In genomic region chr7:112550468-112551060, GRCh38 we compare ENCODE assay signal across 8 cellular contexts.
DNase-seq lines count a peak whose midpoint lies in the region; ATAC-seq and TF ChIP-seq lines count a peak whose summit lies in the region.

No MANE protein-coding gene starts in this region.

- H3K4me3 ChIP-seq in GM23338 = no peak overlapping the region
- H3K4me3 ChIP-seq in Karpas-422 (ENCODE audit: low read length) = no peak overlapping the region
- no peak overlapping the region for H3K4me3 ChIP-seq in osteoblast (ENCODE audit: insufficient read depth, low read length)

- H3K4me1 ChIP-seq in GM23338 (ENCODE audit: insufficient read depth) (no peaks in the 10 kb centered on the region), Karpas-422 (ENCODE audit: low read length) (no peaks in the 10 kb centered on the region), osteoblast (ENCODE audit: insufficient read depth, low read length) (no peaks in the 10 kb centered on the region)

- H4K20me1 ChIP-seq in GM23338 (replicated peaks; ENCODE audit: insufficient read depth) (no peaks in the 10 kb centered on the region), Karpas-422 (ENCODE audit: insufficient read depth, low read depth, low read length) (no peaks in the 10 kb centered on the region), osteoblast (ENCODE audit: insufficient read depth, low read length) (no peaks in the 10 kb centered on the region)

- no peaks in the 10 kb centered on the region for H3K4me1 Mint-ChIP-seq in GM23338

- H3K4me3 Mint-ChIP-seq in GM23338 = no peak overlapping the region

- H3K9me3 Mint-ChIP-seq in GM23338 = peaks cover 13% of the 10 kb centered on the region; the same call in 2 of the 3 replicates

- no peaks in the 10 kb centered on the region for H3K27me3 Mint-ChIP-seq in GM23338 (ENCODE audit: insufficient read depth, low read depth, poor library complexity)

- H3K27ac ChIP-seq in GM23338 (ENCODE audit: low read depth) (no peak overlapping the region), Karpas-422 (ENCODE audit: low read length) (no peak overlapping the region), osteoblast (ENCODE audit: low read depth, low read length) (no peak overlapping the region)

- no peak overlapping the region for H3K27ac Mint-ChIP-seq in GM23338

- no peaks in the 10 kb centered on the region for H3F3A ChIP-seq in GM23338 (replicated peaks; ENCODE audit: low read depth)

- H3K4me2 ChIP-seq in GM23338 (no peak overlapping the region), Karpas-422 (ENCODE audit: low read depth, low read length, poor library complexity, severe bottlenecking) (no peak overlapping the region), osteoblast (ENCODE audit: insufficient read depth, low read length) (no peak overlapping the region)

- no peak overlapping the region for H3K9ac ChIP-seq in Karpas-422 (ENCODE audit: low read length)

- H3K36me3 ChIP-seq in GM23338 (ENCODE audit: insufficient read depth) (no peaks in the 10 kb centered on the region), Karpas-422 (ENCODE audit: insufficient read depth, low read length) (no peaks in the 10 kb centered on the region), osteoblast (ENCODE audit: insufficient read depth, low read length) (no peaks in the 10 kb centered on the region)

- no peaks in the 10 kb centered on the region for H3K79me2 ChIP-seq in GM23338 (replicated peaks; ENCODE audit: insufficient read depth)
- no peaks in the 10 kb centered on the region for H3K79me2 ChIP-seq in Karpas-422 (ENCODE audit: low read length)
- H3K79me2 ChIP-seq in osteoblast (ENCODE audit: insufficient read depth, low read length) = no peaks in the 10 kb centered on the region

- H3K9me3 ChIP-seq in Karpas-422 (ENCODE audit: low read length) = no peaks in the 10 kb centered on the region
- no peaks in the 10 kb centered on the region for H3K9me3 ChIP-seq in osteoblast (ENCODE audit: low read depth, low read length)

- peak; percentile 52 for DNase-seq in AG08395 (ENCODE audit: low spot score)
- DNase-seq in GM03348 (ENCODE audit: low spot score) = peak; percentile 75
- peak; percentile 82 for DNase-seq in GM23338 (ENCODE audit: low spot score)
- DNase-seq in Karpas-422 = peak; percentile 85
- DNase-seq in fibroblast of gingiva (ENCODE audit: low read depth) = peak; percentile 58
- peak; percentile 79 for DNase-seq in osteoblast (ENCODE audit: insufficient read length, low spot score, missing footprints)

- H3K9me2 ChIP-seq in GM23338 (ENCODE audit: insufficient read depth) = no peaks in the 10 kb centered on the region
- H3K9me2 ChIP-seq in Karpas-422 (replicated peaks; ENCODE audit: insufficient read depth, low read length) = no peaks in the 10 kb centered on the region

- ATAC-seq in GM23338 (peak; percentile 41; the same call in 2 of the 3 replicates), SK-N-SH treated with all-trans-retinoic acid at 6 μM for 48 hours (peak; percentile 92), HG02970 (IDR thresholded peaks at IDR 0.05; ENCODE audit: low FRiP score, unreplicated experiment) (no peak)

- peaks cover 3% of the 10 kb centered on the region; the same call in 2 of the 3 replicates for H3K36me3 Mint-ChIP-seq in GM23338 (ENCODE audit: low read depth)

- peak; percentile 87 to 98 for TF ChIP-seq CTCF in GM23338 (conservative IDR thresholded peaks at IDR 0.05; ENCODE audit: low read depth in 2 of 2)
- peak; percentile 96 for TF ChIP-seq CTCF in osteoblast (IDR thresholded peaks at IDR 0.05; ENCODE audit: extremely low read depth, low read depth, low read length)

- no peak overlapping the region for H2AFZ ChIP-seq in GM23338
- H2AFZ ChIP-seq in Karpas-422 (ENCODE audit: low read length) = no peak overlapping the region
- H2AFZ ChIP-seq in osteoblast (ENCODE audit: low read length) = no peak overlapping the region

- H3K27me3 ChIP-seq in GM23338 (ENCODE audit: insufficient read depth) (no peaks in the 10 kb centered on the region), Karpas-422 (ENCODE audit: low read length) (no peaks in the 10 kb centered on the region), osteoblast (ENCODE audit: insufficient read depth, low read length) (no peaks in the 10 kb centered on the region)

TF ChIP-seq in GM23338, 12 proteins besides CTCF, POLR2A, EP300 and RAD21:
- TF ChIP-seq NANOG (IDR thresholded peaks at IDR 0.05; ENCODE audit: borderline replicate concordance) (no peak), JUNB (IDR thresholded peaks at IDR 0.05; ENCODE audit: unreplicated experiment) (no peak), STAT1 (IDR thresholded peaks at IDR 0.05; ENCODE audit: unreplicated experiment) (no peak), ZNF114 (CRISPR knock-in tag; IDR thresholded peaks at IDR 0.05) (no peak)

TF ChIP-seq in SK-N-SH treated with all-trans-retinoic acid at 6 μM for 48 hours, 23 proteins besides CTCF, POLR2A, EP300 and RAD21 (continues in another document):
- TF ChIP-seq ZNF70 (CRISPR knock-in tag; IDR thresholded peaks at IDR 0.05) (no peak), PPARA (CRISPR knock-in tag; IDR thresholded peaks at IDR 0.05; ENCODE audit: borderline replicate concordance) (no peak), TSHZ2 (CRISPR knock-in tag; IDR thresholded peaks at IDR 0.05) (no peak), SNAI2 (CRISPR knock-in tag; IDR thresholded peaks at IDR 0.05) (no peak), ZFP3 (CRISPR knock-in tag; IDR thresholded peaks at IDR 0.05) (no peak), ZFP30 (CRISPR knock-in tag; IDR thresholded peaks at IDR 0.05) (no peak), ZNF565 (CRISPR knock-in tag; conservative IDR thresholded peaks at IDR 0.05; ENCODE audit: low read depth) (no peak), OSR1 (CRISPR knock-in tag; IDR thresholded peaks at IDR 0.05) (no peak), CREB5 (CRISPR knock-in tag; IDR thresholded peaks at IDR 0.05; ENCODE audit: low read depth) (no peak), RARB (CRISPR knock-in tag; IDR thresholded peaks at IDR 0.05) (no peak), GLIS3 (CRISPR knock-in tag; IDR thresholded peaks at IDR 0.05) (no peak), ESRRG (CRISPR knock-in tag; IDR thresholded peaks at IDR 0.05) (no peak), ISL1 (CRISPR knock-in tag; IDR thresholded peaks at IDR 0.05) (no peak)
- TF ChIP-seq, protein P1, sequence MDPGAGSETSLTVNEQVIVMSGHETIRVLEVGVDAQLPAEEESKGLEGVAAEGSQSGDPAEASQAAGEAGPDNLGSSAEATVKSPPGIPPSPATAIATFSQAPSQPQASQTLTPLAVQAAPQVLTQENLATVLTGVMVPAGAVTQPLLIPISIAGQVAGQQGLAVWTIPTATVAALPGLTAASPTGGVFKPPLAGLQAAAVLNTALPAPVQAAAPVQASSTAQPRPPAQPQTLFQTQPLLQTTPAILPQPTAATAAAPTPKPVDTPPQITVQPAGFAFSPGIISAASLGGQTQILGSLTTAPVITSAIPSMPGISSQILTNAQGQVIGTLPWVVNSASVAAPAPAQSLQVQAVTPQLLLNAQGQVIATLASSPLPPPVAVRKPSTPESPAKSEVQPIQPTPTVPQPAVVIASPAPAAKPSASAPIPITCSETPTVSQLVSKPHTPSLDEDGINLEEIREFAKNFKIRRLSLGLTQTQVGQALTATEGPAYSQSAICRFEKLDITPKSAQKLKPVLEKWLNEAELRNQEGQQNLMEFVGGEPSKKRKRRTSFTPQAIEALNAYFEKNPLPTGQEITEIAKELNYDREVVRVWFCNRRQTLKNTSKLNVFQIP (CRISPR knock-in tag; IDR thresholded peaks at IDR 0.05; ENCODE audit: borderline replicate concordance, low read depth) = no peak
